In the genomic region with DNA sequence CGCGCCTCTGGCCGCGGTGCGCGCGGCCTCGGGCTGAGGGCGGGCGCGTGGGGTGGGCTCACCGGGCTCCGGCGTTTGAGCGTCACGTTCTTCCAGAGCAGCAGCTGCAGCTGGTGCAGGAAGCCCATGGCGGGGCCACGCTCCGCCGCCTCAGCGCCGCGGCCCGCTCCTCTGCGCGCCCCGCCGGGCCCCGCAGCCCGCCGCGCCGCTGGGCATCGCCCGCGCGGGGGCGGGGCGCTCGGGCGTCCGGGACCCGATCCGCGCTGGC, we compare ENCODE assay signal across 1 cellular context.
TF ChIP-seq lines count a peak whose summit lies in the region.

A gene with protein sequence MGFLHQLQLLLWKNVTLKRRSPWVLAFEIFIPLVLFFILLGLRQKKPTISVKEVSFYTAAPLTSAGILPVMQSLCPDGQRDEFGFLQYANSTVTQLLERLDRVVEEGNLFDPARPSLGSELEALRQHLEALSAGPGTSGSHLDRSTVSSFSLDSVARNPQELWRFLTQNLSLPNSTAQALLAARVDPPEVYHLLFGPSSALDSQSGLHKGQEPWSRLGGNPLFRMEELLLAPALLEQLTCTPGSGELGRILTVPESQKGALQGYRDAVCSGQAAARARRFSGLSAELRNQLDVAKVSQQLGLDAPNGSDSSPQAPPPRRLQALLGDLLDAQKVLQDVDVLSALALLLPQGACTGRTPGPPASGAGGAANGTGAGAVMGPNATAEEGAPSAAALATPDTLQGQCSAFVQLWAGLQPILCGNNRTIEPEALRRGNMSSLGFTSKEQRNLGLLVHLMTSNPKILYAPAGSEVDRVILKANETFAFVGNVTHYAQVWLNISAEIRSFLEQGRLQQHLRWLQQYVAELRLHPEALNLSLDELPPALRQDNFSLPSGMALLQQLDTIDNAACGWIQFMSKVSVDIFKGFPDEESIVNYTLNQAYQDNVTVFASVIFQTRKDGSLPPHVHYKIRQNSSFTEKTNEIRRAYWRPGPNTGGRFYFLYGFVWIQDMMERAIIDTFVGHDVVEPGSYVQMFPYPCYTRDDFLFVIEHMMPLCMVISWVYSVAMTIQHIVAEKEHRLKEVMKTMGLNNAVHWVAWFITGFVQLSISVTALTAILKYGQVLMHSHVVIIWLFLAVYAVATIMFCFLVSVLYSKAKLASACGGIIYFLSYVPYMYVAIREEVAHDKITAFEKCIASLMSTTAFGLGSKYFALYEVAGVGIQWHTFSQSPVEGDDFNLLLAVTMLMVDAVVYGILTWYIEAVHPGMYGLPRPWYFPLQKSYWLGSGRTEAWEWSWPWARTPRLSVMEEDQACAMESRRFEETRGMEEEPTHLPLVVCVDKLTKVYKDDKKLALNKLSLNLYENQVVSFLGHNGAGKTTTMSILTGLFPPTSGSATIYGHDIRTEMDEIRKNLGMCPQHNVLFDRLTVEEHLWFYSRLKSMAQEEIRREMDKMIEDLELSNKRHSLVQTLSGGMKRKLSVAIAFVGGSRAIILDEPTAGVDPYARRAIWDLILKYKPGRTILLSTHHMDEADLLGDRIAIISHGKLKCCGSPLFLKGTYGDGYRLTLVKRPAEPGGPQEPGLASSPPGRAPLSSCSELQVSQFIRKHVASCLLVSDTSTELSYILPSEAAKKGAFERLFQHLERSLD (N-terminal part only) (minus strand): TSS at position 225 of the 268 bp plus-strand sequence. CDS start 97 bp downstream, at position 128.

TF ChIP-seq in GM12878, 131 proteins besides CTCF, POLR2A, EP300 and RAD21:
- TF ChIP-seq ZNF24 (IDR thresholded peaks at IDR 0.05) (no peak), PAX5 (IDR thresholded peaks at IDR 0.05; ENCODE audit: borderline replicate concordance, low read depth, low read length) (0 out of 2 replicates have a peak, but pooled peaks have one; percentile 46), ASH2L (IDR thresholded peaks at IDR 0.05; ENCODE audit: borderline replicate concordance, low read depth) (no peak), BHLHE40 (IDR thresholded peaks at IDR 0.05; ENCODE audit: borderline replicate concordance in 1 of 2, low read depth in 2 of 2, low read length in 1 of 2) (peak; percentile 1 to 3; a peak in 1 of 4 replicates)
